Comparison of ENCODE assay signal across 19 cellular contexts in the genomic region with DNA sequence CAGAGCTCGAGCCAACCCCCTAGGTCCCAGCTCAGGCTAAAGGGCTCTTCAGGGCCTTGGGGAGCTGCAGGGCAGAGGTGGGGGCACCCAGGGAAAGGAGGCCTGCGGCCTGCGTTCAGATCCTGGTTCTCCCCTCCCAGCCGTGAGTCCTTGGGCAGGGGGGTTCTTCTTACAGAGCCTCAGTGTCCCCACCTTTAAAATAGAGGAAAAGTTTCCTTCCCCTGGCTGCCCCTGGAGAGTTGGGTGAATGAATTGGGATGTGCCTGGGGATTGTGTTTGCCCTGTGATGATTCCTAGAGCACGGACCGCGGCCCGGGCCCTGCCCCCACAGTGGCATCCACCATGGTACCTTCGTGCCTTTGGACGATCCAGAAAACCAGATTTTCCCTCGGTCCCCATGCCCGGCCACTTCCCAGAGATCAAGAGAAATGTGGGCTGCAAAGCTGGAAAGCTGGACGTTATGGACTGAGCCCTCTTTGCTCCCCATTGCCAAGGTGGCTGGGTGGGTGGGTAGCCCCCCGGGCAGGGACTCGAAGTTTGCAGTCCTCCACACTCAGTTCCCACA. TPM values are rescaled to one million over a fixed set of nuclear protein-coding genes. Genes with fewer than 3 reads are reported as not detected.
"Had no signal": no experiment of that assay in that cellular context is flagged by ENCODE, and none has a peak within 500 bp of the region (broad histone marks: within the 10 kb centered on the region; RNA-seq: fewer than 3 reads in every experiment).

No MANE protein-coding gene starts in this region.

- H3K9me3 ChIP-seq: colonic mucosa, lower lobe of right lung, psoas muscle, right lobe of liver, upper lobe of right lung had no signal

- H3K4me3 ChIP-seq: colonic mucosa, lower lobe of right lung, psoas muscle, right lobe of liver, smooth muscle cell, upper lobe of right lung had no signal

- H3K36me3 ChIP-seq: colonic mucosa, lower lobe of right lung, right lobe of liver, upper lobe of right lung had no signal

- H3K27ac ChIP-seq: colonic mucosa, lower lobe of right lung, psoas muscle, right lobe of liver, upper lobe of right lung had no signal

- ATAC-seq: activated CD8-positive, alpha-beta T cell treated with anti-CD3 and anti-CD28 coated beads for 36 hours; activated T-helper 17 cell treated with anti-CD3 and anti-CD28 coated beads, Interleukin-2, amount 50 U/mL, for 72 hours; right lobe of liver; SK-N-SH treated with all-trans-retinoic acid at 6 μM for 48 hours; stimulated activated naive B cell treated with anti-CD40 and anti-IgM and Interleukin-4, amounts not matched to agents 10 μg/mL and 1 μg/mL and 100 μg/mL, for 72 hours; T-cell had no signal

- DNase-seq: activated CD4-positive, alpha-beta T cell treated with anti-CD3 and anti-CD28 coated beads, Interleukin-2, amount 10 ng/mL, durations not matched to agents 24 days and 14 days; activated CD8-positive, alpha-beta T cell treated with anti-CD3 and anti-CD28 coated beads for 36 hours; activated naive CD4-positive, alpha-beta T cell treated with anti-CD3 and anti-CD28 coated beads for 36 hours; activated T-cell treated with anti-CD3 and anti-CD28 coated beads, Interleukin-2, amount 50 U/mL, for 1 hour; anterior cingulate cortex; central memory CD4-positive, alpha-beta T cell; immature natural killer cell; nephron progenitor cell; stimulated activated naive B cell treated with anti-CD40 and anti-IgM and Interleukin-4, amounts not matched to agents 10 μg/mL and 1 μg/mL and 100 μg/mL, for 72 hours; T-cell; T-helper 9 cell; upper lobe of right lung had no signal

- H3K4me2 ChIP-seq: smooth muscle cell had no signal

- H3K27me3 ChIP-seq: colonic mucosa, right lobe of liver, upper lobe of right lung had no signal

- H3K4me1 ChIP-seq: colonic mucosa, right lobe of liver had no signal

RNA-seq across cellular contexts. Expression of a gene that starts 11.4 kb away (rescaled TPM):
- total RNA-seq: activated CD4-positive, alpha-beta T cell treated with anti-CD3 and anti-CD28 coated beads, Interleukin-2, amount 10 ng/mL, durations not matched to agents 24 days and 14 days; activated naive CD4-positive, alpha-beta T cell treated with anti-CD3 and anti-CD28 coated beads for 36 hours; activated T-helper 17 cell treated with anti-CD3 and anti-CD28 coated beads, Interleukin-2, amount 50 U/mL, for 72 hours had no signal
